20 cellular contexts compared by ENCODE assay signal in the genomic region with DNA sequence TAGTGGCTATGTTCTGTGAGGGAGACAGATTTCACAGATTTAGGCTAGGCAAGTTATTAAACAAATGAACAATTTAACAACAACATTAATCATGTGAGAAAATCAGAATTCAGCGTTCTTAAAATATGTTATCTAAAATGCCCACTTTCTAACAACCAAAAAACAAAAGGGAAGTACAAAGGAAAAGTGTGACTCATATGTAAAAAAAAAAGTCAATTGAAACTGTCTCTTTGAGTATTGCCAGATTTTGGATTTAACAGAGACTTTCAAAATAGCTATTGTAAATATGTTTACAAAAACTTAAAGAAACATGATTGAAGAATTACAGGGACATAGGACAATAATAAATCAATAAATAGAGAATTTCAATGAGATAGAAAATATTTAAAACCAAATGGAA. TPM values are rescaled to one million over a fixed set of nuclear protein-coding genes. Genes with fewer than 3 reads are reported as not detected.
"Had no signal": no experiment of that assay in that cellular context is flagged by ENCODE, and none has a peak within 500 bp of the region (broad histone marks: within the 10 kb centered on the region; RNA-seq: fewer than 3 reads in every experiment).

No MANE protein-coding gene starts in this region.

- H3K36me3 ChIP-seq: heart right ventricle, right lobe of liver, suprapubic skin, transverse colon, uterus, WERI-Rb-1 had no signal

- ATAC-seq: activated naive CD4-positive, alpha-beta T cell treated with anti-CD3 and anti-CD28 coated beads, Interleukin-2, amount 50 U/mL, for 72 hours; effector memory CD8-positive, alpha-beta T cell; naive thymus-derived CD8-positive, alpha-beta T cell; psoas muscle; right lobe of liver; stimulated activated naive CD8-positive, alpha-beta T cell treated with anti-CD3 and anti-CD28 coated beads, Interleukin-15, amount 100 ng/mL, for 72 hours had no signal

- H3K9me3 ChIP-seq: right lobe of liver had no signal

- H3K4me1 ChIP-seq: psoas muscle, right lobe of liver, uterus had no signal

- H3K27ac Mint-ChIP-seq: activated naive CD4-positive, alpha-beta T cell treated with anti-CD3 and anti-CD28 coated beads, Interleukin-2, amount 50 U/mL, for 72 hours; effector memory CD8-positive, alpha-beta T cell; naive thymus-derived CD8-positive, alpha-beta T cell; stimulated activated naive CD8-positive, alpha-beta T cell treated with anti-CD3 and anti-CD28 coated beads, Interleukin-15, amount 100 ng/mL, for 72 hours; T-helper 1 cell treated with Interleukin-12 subunit alpha and Interleukin-12 subunit beta and Interleukin-4 antibody, amounts not matched to agents 30 μg/mL and 1 μg/mL, for 36 hours had no signal

- H3K4me3 Mint-ChIP-seq: effector memory CD8-positive, alpha-beta T cell; naive thymus-derived CD8-positive, alpha-beta T cell; stimulated activated naive CD8-positive, alpha-beta T cell treated with anti-CD3 and anti-CD28 coated beads, Interleukin-15, amount 100 ng/mL, for 72 hours; T-helper 1 cell treated with Interleukin-12 subunit alpha and Interleukin-12 subunit beta and Interleukin-4 antibody, amounts not matched to agents 30 μg/mL and 1 μg/mL, for 36 hours had no signal

- H3K27ac ChIP-seq: psoas muscle, right lobe of liver, suprapubic skin, transverse colon, uterus, WERI-Rb-1 had no signal

- H3K4me3 ChIP-seq: heart right ventricle, psoas muscle, right lobe of liver, suprapubic skin, transverse colon, uterus had no signal

- H3K27me3 ChIP-seq: heart right ventricle, right lobe of liver, suprapubic skin, transverse colon, uterus had no signal

- DNase-seq: activated CD4-positive, alpha-beta T cell treated with anti-CD3 and anti-CD28 coated beads, Interleukin-2, amount 50 U/mL, for 4 hours; activated gamma-delta T cell treated with Interleukin-2 at 50 U/mL for 16 hours; amniotic stem cell; effector memory CD8-positive, alpha-beta T cell; heart right ventricle; mesendoderm; naive thymus-derived CD8-positive, alpha-beta T cell; psoas muscle; right lobe of liver; small intestine; stimulated activated CD4-positive, alpha-beta T cell treated with anti-CD3 and anti-CD28 coated beads, Interleukin-15, amount 100 ng/mL, for 24 hours; stimulated activated CD4-positive, alpha-beta T cell treated with anti-CD3 and anti-CD28 coated beads, Interleukin-4, amount 100 ng/mL, for 1 hour; stimulated activated naive CD8-positive, alpha-beta T cell treated with anti-CD3 and anti-CD28 coated beads, Interleukin-15, amount 100 ng/mL, for 72 hours; transverse colon; uterus; WERI-Rb-1 had no signal

RNA-seq across cellular contexts. Expression of gene ARHGAP22, which starts 34.8 kb away (rescaled TPM):
- total RNA-seq: activated naive CD4-positive, alpha-beta T cell treated with anti-CD3 and anti-CD28 coated beads, Interleukin-2, amount 50 U/mL, for 72 hours had no signal

RNA-seq across cellular contexts. Expression of gene WDFY4, which starts 45.0 kb away (rescaled TPM):
- total RNA-seq: osteocyte had no signal
